In the genomic region with DNA sequence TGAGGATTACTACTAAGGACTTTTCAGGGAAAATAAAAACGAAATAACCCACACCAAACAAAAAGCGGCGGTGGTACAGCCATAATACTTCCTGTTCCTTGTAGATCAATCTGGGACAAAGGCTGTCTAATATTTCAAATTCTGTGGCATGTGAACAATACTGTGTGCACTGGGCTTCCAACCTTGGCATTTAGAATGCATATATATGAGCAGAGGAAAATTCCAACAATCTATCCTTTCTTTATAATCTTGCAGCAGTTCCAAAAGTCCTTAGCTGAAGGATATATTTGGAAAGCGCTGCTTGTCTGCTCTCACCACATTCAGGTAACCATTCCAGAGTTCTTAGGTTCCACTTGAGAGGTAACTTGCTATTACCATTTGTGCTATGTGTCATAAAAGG, we compare ENCODE assay signal across 21 cellular contexts.
DNase-seq lines count a peak whose midpoint lies in the region; ATAC-seq and TF ChIP-seq lines count a peak whose summit lies in the region.
"Had no signal": no experiment of that assay in that cellular context is flagged by ENCODE, and none has a peak within 500 bp of the region (broad histone marks: within the 10 kb centered on the region; RNA-seq: fewer than 3 reads in every experiment).

No MANE protein-coding gene starts in this region.

- no peaks in the 10 kb centered on the region for H3K36me3 ChIP-seq in BLaER1 treated with 17β-estradiol and CSF1 and Interleukin-3, amounts not matched to agents 10 nM and 100 nM
- H3K36me3 ChIP-seq in OCI-LY3 (replicated peaks; ENCODE audit: low read depth, low read length) (no peaks in the 10 kb centered on the region), endodermal cell (ENCODE audit: control insufficient read depth, insufficient read depth, low read length) (no peaks in the 10 kb centered on the region)
- H3K36me3 ChIP-seq: neural progenitor cell had no signal

- TF ChIP-seq CTCF in OCI-LY3 (IDR thresholded peaks at IDR 0.05; ENCODE audit: low read depth, low read length) (no peak), endodermal cell (conservative IDR thresholded peaks at IDR 0.05) (no peak), mesothelial cell of epicardium (IDR thresholded peaks at IDR 0.05; ENCODE audit: unreplicated experiment) (no peak)

- DNase-seq in endodermal cell, result no peak
- no peak for DNase-seq in mesothelial cell of epicardium (ENCODE audit: low spot score in 2 of 2, unreplicated experiment in 2 of 2)
- no peak for DNase-seq in HPDE6-E6E7 (ENCODE audit: extremely low spot score)
- DNase-seq in DMS79 treated with DMSO at 0.1 percent for 48 hours (lab: John Stamatoyannopoulos, UW), result no peak
- no peak for DNase-seq in stimulated activated CD4-positive, alpha-beta T cell treated with anti-CD3 and anti-CD28 coated beads, Interleukin-4, amount 100 ng/mL, for 24 hours
- DNase-seq: activated CD4-positive, alpha-beta T cell treated with anti-CD3 and anti-CD28 coated beads, Interleukin-2, amount 50 U/mL, for 1 hour; activated CD8-positive, alpha-beta memory T cell treated with anti-CD3 and anti-CD28 coated beads, Interleukin-2, amount 50 U/mL, for 48 hours; activated gamma-delta T cell treated with Interleukin-2 at 50 U/mL for 16 hours; amniotic stem cell; CD4-positive, alpha-beta memory T cell; DMS53; NCI-H1048; NCI-H2081; NCI-H510A; NK-92 treated with Interleukin-12 subunit alpha and Interleukin-12 subunit beta, amount 100 ng/mL, for 24 hours; T-helper 1 cell; testis had no signal

- H3K79me2 ChIP-seq in OCI-LY3 (ENCODE audit: low read length), result no peaks in the 10 kb centered on the region

- H3K4me3 ChIP-seq in BLaER1 treated with 17β-estradiol and CSF1 and Interleukin-3, amounts not matched to agents 10 nM and 100 nM, result no peak overlapping the region
- H3K4me3 ChIP-seq in OCI-LY3 (ENCODE audit: low read length) (0 out of 2 replicates have a peak overlapping the region, but pooled peaks have one; percentile 2), endodermal cell (ENCODE audit: low read length) (no peak overlapping the region)
- H3K4me3 ChIP-seq: neural progenitor cell, testis had no signal

- H3K4me3 Mint-ChIP-seq in endodermal cell (no peak overlapping the region), mesothelial cell of epicardium (no peak overlapping the region)
- H3K4me3 Mint-ChIP-seq: CD4-positive, alpha-beta memory T cell; neural progenitor cell had no signal

- H3K4me2 ChIP-seq in BLaER1 treated with 17β-estradiol and CSF1 and Interleukin-3, amounts not matched to agents 10 nM and 100 nM, result peak overlapping the region in 8 of 11 experiments; percentile 4 to 79 (median 62); a peak in 11 of 22 replicates
- H3K4me2 ChIP-seq in OCI-LY3 (ENCODE audit: low read length), result peak overlapping the region; percentile 29
- H3K4me2 ChIP-seq: neural progenitor cell had no signal

- WGBS in endodermal cell (ENCODE audit: insufficient coverage in 1 of 2, insufficient read length in 1 of 2), 2 experiments, result 93 to 100% methylated on average over 1 to 4 of the region's 4 CpGs

- no peaks in the 10 kb centered on the region for H3K9me3 Mint-ChIP-seq in endodermal cell
- peaks cover 5% of the 10 kb centered on the region for H3K9me3 Mint-ChIP-seq in mesothelial cell of epicardium
- H3K9me3 Mint-ChIP-seq: neural progenitor cell had no signal

- H3K9me3 ChIP-seq in BLaER1 treated with 17β-estradiol and CSF1 and Interleukin-3, amounts not matched to agents 10 nM and 100 nM (replicated peaks in 1 of 11), result no peaks in the 10 kb centered on the region
- H3K9me3 ChIP-seq in OCI-LY3 (ENCODE audit: insufficient read depth, low read length) (no peaks in the 10 kb centered on the region), endodermal cell (ENCODE audit: control insufficient read depth, low read length) (no peaks in the 10 kb centered on the region)
- H3K9me3 ChIP-seq: testis had no signal

- H2AFZ ChIP-seq in OCI-LY3 (ENCODE audit: low read depth, low read length), result no peak overlapping the region
- H2AFZ ChIP-seq: neural progenitor cell had no signal

- no peak overlapping the region for H3K9ac ChIP-seq in BLaER1 treated with 17β-estradiol and CSF1 and Interleukin-3, amounts not matched to agents 10 nM and 100 nM
- no peak overlapping the region for H3K9ac ChIP-seq in OCI-LY3 (ENCODE audit: low read length)
- no peak overlapping the region for H3K9ac ChIP-seq in endodermal cell (ENCODE audit: extremely low read depth, low read length, poor library complexity, severe bottlenecking)
- H3K9ac ChIP-seq: neural progenitor cell had no signal

- H3K27ac Mint-ChIP-seq in endodermal cell, result no peak overlapping the region
- peak overlapping the region; percentile 14 for H3K27ac Mint-ChIP-seq in mesothelial cell of epicardium
- H3K27ac Mint-ChIP-seq: CD4-positive, alpha-beta memory T cell had no signal

- peaks cover 19 to 34% (median 32%) of the 10 kb centered on the region in 10 experiments; a peak in 19 of 20 replicates for H3K4me1 ChIP-seq in BLaER1 treated with 17β-estradiol and CSF1 and Interleukin-3, amounts not matched to agents 10 nM and 100 nM
- H3K4me1 ChIP-seq in OCI-LY3 (ENCODE audit: low read length), result peaks cover 29% of the 10 kb centered on the region
- no peaks in the 10 kb centered on the region for H3K4me1 ChIP-seq in endodermal cell (ENCODE audit: control insufficient read depth, insufficient read depth, low read length)
- H3K4me1 ChIP-seq: neural progenitor cell had no signal

- H3K27me3 Mint-ChIP-seq in endodermal cell (ENCODE audit: insufficient read depth), result no peaks in the 10 kb centered on the region
- H3K27me3 Mint-ChIP-seq in mesothelial cell of epicardium (ENCODE audit: low read depth), result no peaks in the 10 kb centered on the region
- H3K27me3 Mint-ChIP-seq: CD4-positive, alpha-beta memory T cell had no signal

- H3K4me1 Mint-ChIP-seq in endodermal cell (peaks cover 10% of the 10 kb centered on the region), mesothelial cell of epicardium (peaks cover 19% of the 10 kb centered on the region)
- H3K4me1 Mint-ChIP-seq: CD4-positive, alpha-beta memory T cell had no signal

- no peaks in the 10 kb centered on the region for H3K27me3 ChIP-seq in BLaER1 treated with 17β-estradiol and CSF1 and Interleukin-3, amounts not matched to agents 10 nM and 100 nM
- H3K27me3 ChIP-seq in OCI-LY3 (ENCODE audit: low read depth, low read length) (peaks cover 15% of the 10 kb centered on the region), endodermal cell (ENCODE audit: control insufficient read depth, insufficient read depth, low read length, poor library complexity, severe bottlenecking) (no peaks in the 10 kb centered on the region)
- H3K27me3 ChIP-seq: neural progenitor cell, testis had no signal

- H3K36me3 Mint-ChIP-seq in endodermal cell (ENCODE audit: low read depth) (no peaks in the 10 kb centered on the region), mesothelial cell of epicardium (peaks cover 7% of the 10 kb centered on the region)
- H3K36me3 Mint-ChIP-seq: CD4-positive, alpha-beta memory T cell; neural progenitor cell had no signal

- no peaks in the 10 kb centered on the region for H4K20me1 ChIP-seq in BLaER1 treated with 17β-estradiol and CSF1 and Interleukin-3, amounts not matched to agents 10 nM and 100 nM
- H4K20me1 ChIP-seq in OCI-LY3 (ENCODE audit: insufficient read depth, low read length), result no peaks in the 10 kb centered on the region

- peak overlapping the region in 1 of 11 experiments; percentile 14; a peak in 1 of 22 replicates for H3K27ac ChIP-seq in BLaER1 treated with 17β-estradiol and CSF1 and Interleukin-3, amounts not matched to agents 10 nM and 100 nM
- H3K27ac ChIP-seq in OCI-LY3 (ENCODE audit: low read length), result no peak overlapping the region
- H3K27ac ChIP-seq in endodermal cell (ENCODE audit: low read depth, low read length), result peak overlapping the region; percentile 73
- H3K27ac ChIP-seq: neural progenitor cell, testis had no signal

- no peak for ATAC-seq in GM18502 (IDR thresholded peaks at IDR 0.05; ENCODE audit: poor library complexity, unreplicated experiment)
